Comparison of ENCODE assay signal across 22 cellular contexts in genomic region chr4:4849524-4850193, GRCh38. TPM values are rescaled to one million over a fixed set of nuclear protein-coding genes. Genes with fewer than 3 reads are reported as not detected.
A peak's percentile ranks its signal among the peaks of the same experiment; 100 is the strongest.
DNase-seq lines count a peak whose midpoint lies in the region; ATAC-seq and TF ChIP-seq lines count a peak whose summit lies in the region.
"Had no signal": no experiment of that assay in that cellular context is flagged by ENCODE, and none has a peak within 500 bp of the region (broad histone marks: within the 10 kb centered on the region; RNA-seq: fewer than 3 reads in every experiment).

No MANE protein-coding gene starts in this region.

- no peak overlapping the region for H3K27ac ChIP-seq in osteoblast (ENCODE audit: low read depth, low read length)
- H3K27ac ChIP-seq in upper lobe of right lung = no peak overlapping the region
- H3K27ac ChIP-seq: SJSA1 had no signal

- no peaks in the 10 kb centered on the region for H3K79me2 ChIP-seq in osteoblast (ENCODE audit: insufficient read depth, low read length)

- H3K4me1 ChIP-seq in osteoblast (ENCODE audit: insufficient read depth, low read length) (peaks cover 14% of the 10 kb centered on the region), upper lobe of right lung (peaks cover 12% of the 10 kb centered on the region)
- H3K4me1 ChIP-seq: SJSA1 had no signal

- H3K27me3 Mint-ChIP-seq in chondrocyte (ENCODE audit: low read depth) = peaks cover 11% of the 10 kb centered on the region

- H3K27me3 ChIP-seq in osteoblast (ENCODE audit: insufficient read depth, low read length) = peaks cover 12% of the 10 kb centered on the region
- H3K27me3 ChIP-seq in upper lobe of right lung = peaks cover 75% of the 10 kb centered on the region
- H3K27me3 ChIP-seq: SJSA1 had no signal

- intact Hi-C loops in upper lobe of right lung (cut with DNase I) = no loop called here

- H3K4me3 Mint-ChIP-seq in chondrocyte (ENCODE audit: unreplicated experiment) = no peak overlapping the region

- H4K20me1 ChIP-seq in osteoblast (ENCODE audit: insufficient read depth, low read length) = no peaks in the 10 kb centered on the region

- ATAC-seq in upper lobe of right lung = no peak
- ATAC-seq: PC-3, Right ventricle myocardium inferior had no signal

- no peak overlapping the region for H2AFZ ChIP-seq in osteoblast (ENCODE audit: low read length)

- no peaks in the 10 kb centered on the region for H3K9me3 Mint-ChIP-seq in chondrocyte (ENCODE audit: low read depth)

- no peaks in the 10 kb centered on the region for H3K36me3 Mint-ChIP-seq in chondrocyte (ENCODE audit: low read depth)

- H3K4me1 Mint-ChIP-seq in chondrocyte (ENCODE audit: low read depth) = peaks cover 15% of the 10 kb centered on the region

- H3K9me3 ChIP-seq in osteoblast (ENCODE audit: low read depth, low read length) (no peaks in the 10 kb centered on the region), upper lobe of right lung (no peaks in the 10 kb centered on the region)
- H3K9me3 ChIP-seq: SJSA1 had no signal

- peak; percentile 33 for DNase-seq in activated effector memory CD4-positive, alpha-beta T cell treated with anti-CD3 and anti-CD28 coated beads, Interleukin-2, amount 50 U/mL, for 16 hours
- DNase-seq in activated effector memory CD4-positive, alpha-beta T cell treated with Interleukin-2 at 50 U/mL for 16 hours = no peak
- DNase-seq in chondrocyte (ENCODE audit: low spot score) (peak; percentile 55), osteoblast (ENCODE audit: insufficient read length, low spot score, missing footprints) (peak; percentile 44), upper lobe of right lung (peak; percentile 26), GM19240 (ENCODE audit: insufficient read length, low spot score) (no peak), Kasumi-1 (lab: John Stamatoyannopoulos, UW) (no peak)
- DNase-seq: 8988T, ACHN, Calu3, DMS79 treated with DMSO at 0.1 percent for 48 hours, GF-D8, MV-4-11, NCI-H1105, NCI-H146, NCI-H1930, NCI-H446, NCI-H524 treated with DMSO at 0.1 percent for 48 hours, NCI-H774, PC-3 had no signal

- H3K4me3 ChIP-seq in osteoblast (ENCODE audit: insufficient read depth, low read length) = no peak overlapping the region
- H3K4me3 ChIP-seq in upper lobe of right lung = no peak overlapping the region
- H3K4me3 ChIP-seq: SJSA1 had no signal

- H3K27ac Mint-ChIP-seq in chondrocyte (ENCODE audit: unreplicated experiment) = no peak overlapping the region

- TF ChIP-seq CTCF in chondrocyte (IDR thresholded peaks at IDR 0.05) (no peak), osteoblast (IDR thresholded peaks at IDR 0.05; ENCODE audit: extremely low read depth, low read depth, low read length) (no peak), upper lobe of right lung (IDR thresholded peaks at IDR 0.05) (no peak)

- no peaks in the 10 kb centered on the region for H3K36me3 ChIP-seq in osteoblast (ENCODE audit: insufficient read depth, low read length)
- H3K36me3 ChIP-seq in upper lobe of right lung = no peaks in the 10 kb centered on the region
- H3K36me3 ChIP-seq: SJSA1 had no signal

- H3K4me2 ChIP-seq in osteoblast (ENCODE audit: insufficient read depth, low read length) = no peak overlapping the region

RNA-seq across cellular contexts. Expression of gene MSX1, which starts 9.8 kb away (rescaled TPM):
- total RNA-seq in chondrocyte (4.4 to 4.8 TPM (median 4.4 TPM) in 3 replicates), osteoblast (2.9 and 3.8 TPM in 2 replicates), upper lobe of right lung (2.5 TPM)

Comparison
In these comparisons a context has a peak if more than half of its experiments do, and no peak if none do; other contexts are left out.
1. DNase-seq: peak in activated effector memory CD4-positive, alpha-beta T cell treated with anti-CD3 and anti-CD28 coated beads, Interleukin-2, amount 50 U/mL, for 16 hours (single experiment), chondrocyte (single experiment), osteoblast (single experiment) and upper lobe of right lung (single experiment); none in activated effector memory CD4-positive, alpha-beta T cell treated with Interleukin-2 at 50 U/mL for 16 hours (single experiment), GM19240 (single experiment) and Kasumi-1 (0 of 2).